ENCODE assay signal across 1 cellular context in the genomic region with DNA sequence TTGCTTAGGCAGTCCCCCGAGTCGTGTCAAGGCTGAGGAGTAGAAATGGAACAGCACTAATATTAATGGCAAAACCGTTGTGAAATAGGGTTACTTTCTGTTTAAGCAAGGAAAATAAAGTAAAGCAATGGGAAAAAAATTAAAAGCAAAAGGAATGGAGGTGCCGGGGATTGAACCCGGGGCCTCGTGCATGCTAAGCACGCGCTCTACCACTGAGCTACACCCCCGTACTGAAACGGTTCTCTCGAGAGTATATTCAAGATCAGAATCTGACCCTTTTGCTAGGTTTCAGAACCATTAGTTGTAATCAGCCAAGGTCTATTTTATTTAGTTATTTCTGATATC.
A peak's percentile ranks its signal among the peaks of the same experiment; 100 is the strongest.
TF ChIP-seq lines count a peak whose summit lies in the region.

No MANE protein-coding gene starts in this region.

TF ChIP-seq in IMR-90, 13 proteins besides CTCF, POLR2A, EP300 and RAD21 (continued from another document):
- TF ChIP-seq BHLHE40 (IDR thresholded peaks at IDR 0.05; ENCODE audit: low read depth, low read length), result 0 out of 2 replicates have a peak, but pooled peaks have one; percentile 20
- no peak for TF ChIP-seq NFE2L2 (IDR thresholded peaks at IDR 0.05; ENCODE audit: low read depth, low read length)
- peak; percentile 88 for TF ChIP-seq FOS (IDR thresholded peaks at IDR 0.05; ENCODE audit: low read depth, low read length)
- TF ChIP-seq, protein P1, sequence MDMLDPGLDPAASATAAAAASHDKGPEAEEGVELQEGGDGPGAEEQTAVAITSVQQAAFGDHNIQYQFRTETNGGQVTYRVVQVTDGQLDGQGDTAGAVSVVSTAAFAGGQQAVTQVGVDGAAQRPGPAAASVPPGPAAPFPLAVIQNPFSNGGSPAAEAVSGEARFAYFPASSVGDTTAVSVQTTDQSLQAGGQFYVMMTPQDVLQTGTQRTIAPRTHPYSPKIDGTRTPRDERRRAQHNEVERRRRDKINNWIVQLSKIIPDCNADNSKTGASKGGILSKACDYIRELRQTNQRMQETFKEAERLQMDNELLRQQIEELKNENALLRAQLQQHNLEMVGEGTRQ (IDR thresholded peaks at IDR 0.05; ENCODE audit: low read depth, low read length), result no peak
- TF ChIP-seq MXI1 (IDR thresholded peaks at IDR 0.05; ENCODE audit: borderline replicate concordance, low read depth, low read length), result no peak
- no peak for TF ChIP-seq CHD1 (IDR thresholded peaks at IDR 0.05; ENCODE audit: low read depth, low read length)
- no peak for TF ChIP-seq MAFK (IDR thresholded peaks at IDR 0.05; ENCODE audit: low read depth, low read length)
- TF ChIP-seq SMC3 (IDR thresholded peaks at IDR 0.05; ENCODE audit: low read depth, low read length), result 0 out of 2 replicates have a peak, but pooled peaks have one; percentile 1
- TF ChIP-seq RFX5 (IDR thresholded peaks at IDR 0.05; ENCODE audit: low read depth, low read length), result no peak
- TF ChIP-seq, protein P2, sequence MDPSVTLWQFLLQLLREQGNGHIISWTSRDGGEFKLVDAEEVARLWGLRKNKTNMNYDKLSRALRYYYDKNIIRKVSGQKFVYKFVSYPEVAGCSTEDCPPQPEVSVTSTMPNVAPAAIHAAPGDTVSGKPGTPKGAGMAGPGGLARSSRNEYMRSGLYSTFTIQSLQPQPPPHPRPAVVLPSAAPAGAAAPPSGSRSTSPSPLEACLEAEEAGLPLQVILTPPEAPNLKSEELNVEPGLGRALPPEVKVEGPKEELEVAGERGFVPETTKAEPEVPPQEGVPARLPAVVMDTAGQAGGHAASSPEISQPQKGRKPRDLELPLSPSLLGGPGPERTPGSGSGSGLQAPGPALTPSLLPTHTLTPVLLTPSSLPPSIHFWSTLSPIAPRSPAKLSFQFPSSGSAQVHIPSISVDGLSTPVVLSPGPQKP (IDR thresholded peaks at IDR 0.05; ENCODE audit: borderline replicate concordance, low read depth, low read length), result no peak
- TF ChIP-seq CEBPB (IDR thresholded peaks at IDR 0.05; ENCODE audit: low read depth, low read length), result peak; percentile 50; the same call in 1 of the 2 replicates
